ENCODE assay signal across 17 cellular contexts in the genomic region with DNA sequence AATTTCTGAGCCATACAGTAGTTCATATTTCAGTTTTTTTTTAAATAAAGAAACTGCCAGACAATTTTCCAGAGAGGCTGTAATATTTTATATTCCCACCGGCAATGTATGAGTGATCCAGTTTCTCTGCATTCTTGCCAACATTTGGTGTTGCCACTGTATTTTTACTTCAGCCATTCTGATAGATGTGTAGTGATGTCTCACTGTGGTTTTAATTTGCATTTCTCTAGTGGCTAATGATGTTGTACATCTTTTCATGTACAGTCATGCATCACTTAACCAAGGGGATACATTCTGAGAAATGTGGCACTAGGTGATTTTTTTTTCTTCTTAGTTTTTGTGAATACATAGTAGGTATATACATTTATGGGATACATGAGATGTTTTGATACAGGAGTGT.
DNase-seq lines count a peak whose midpoint lies in the region; ATAC-seq, FAIRE-seq and TF ChIP-seq lines count a peak whose summit lies in the region.
"Had no signal": no experiment of that assay in that cellular context is flagged by ENCODE, and none has a peak within 500 bp of the region (broad histone marks: within the 10 kb centered on the region; RNA-seq: fewer than 3 reads in every experiment).

No MANE protein-coding gene starts in this region.

- WGBS in mammary epithelial cell (ENCODE audit: low coverage, missing lambda C conversion rate) = 33% methylated on average over 1 of the region's 1 CpG
- 50% methylated on average over 1 of the region's 1 CpG for WGBS in GM12878 (ENCODE audit: insufficient coverage, insufficient replicate concordance, low lambda C conversion rate, missing lambda C conversion rate)
- WGBS in mesendoderm (ENCODE audit: extremely low coverage, insufficient coverage, low lambda C conversion rate) = no CpG with 5 or more reads among the region's 1 CpG

- no peak overlapping the region for H4K8ac ChIP-seq in mesendoderm (ENCODE audit: low read depth, low read length)

- in situ Hi-C loops in mammary epithelial cell (cut with MboI; ENCODE audit: low sequenced_read_pairs in 2 of 2) = no loop called here
- in situ Hi-C loops in GM12878 (cut with MboI) = no loop called here

- H3K27me3 ChIP-seq in mammary epithelial cell (ENCODE audit: insufficient read depth, low read length) (peaks cover 2% of the 10 kb centered on the region), breast epithelium (no peaks in the 10 kb centered on the region), GM12878 (replicated peaks in 1 of 2; ENCODE audit: control insufficient read depth in 2 of 2, insufficient read depth in 2 of 2, low read length in 1 of 2) (no peaks in the 10 kb centered on the region), mesendoderm (ENCODE audit: insufficient read depth, low read length, poor library complexity) (no peaks in the 10 kb centered on the region), vagina (no peaks in the 10 kb centered on the region)
- H3K27me3 ChIP-seq: BLaER1 treated with 17β-estradiol and CSF1 and Interleukin-3, amounts not matched to agents 10 nM and 100 nM had no signal

- H3K4me3 ChIP-seq in mammary epithelial cell (replicated peaks in 1 of 3; ENCODE audit: insufficient read depth in 1 of 3, low read depth in 2 of 3, low read length in 3 of 3) (no peak overlapping the region), breast epithelium (no peak overlapping the region), GM12878 (no peak overlapping the region), mesendoderm (ENCODE audit: low read length) (no peak overlapping the region), vagina (no peak overlapping the region)
- H3K4me3 ChIP-seq: BLaER1 treated with 17β-estradiol and CSF1 and Interleukin-3, amounts not matched to agents 10 nM and 100 nM had no signal

- H2AFZ ChIP-seq in mammary epithelial cell (ENCODE audit: low read depth, low read length) (no peak overlapping the region), GM12878 (ENCODE audit: control insufficient read depth, low read depth, low read length) (no peak overlapping the region)

- H3K4ac ChIP-seq in mesendoderm (ENCODE audit: low read depth, low read length) = no peak overlapping the region

- H3K79me2 ChIP-seq in mammary epithelial cell (ENCODE audit: insufficient read depth, low read length) (no peaks in the 10 kb centered on the region), GM12878 (ENCODE audit: control insufficient read depth, insufficient read depth, low read length) (no peaks in the 10 kb centered on the region), mesendoderm (ENCODE audit: control insufficient read depth, insufficient read depth, low read length) (no peaks in the 10 kb centered on the region)

- no peak for TF ChIP-seq RAD21 in GM12878 (IDR thresholded peaks at IDR 0.05; ENCODE audit: insufficient read depth, low read depth, low read length)

- intact Hi-C loops in mammary epithelial cell (cut with micrococcal nuclease) = no loop called here
- intact Hi-C loops in breast epithelium (cut with DNase I; ENCODE audit: low total_unique reads) = no loop called here
- intact Hi-C loops in GM12878 (cut with micrococcal nuclease; ENCODE audit: unreplicated experiment) = no loop called here
- intact Hi-C loops in vagina (cut with DNase I) = no loop called here

- no peak overlapping the region for H2BK120ac ChIP-seq in mesendoderm (ENCODE audit: low read depth, low read length)

- no peak overlapping the region for H3K4me2 ChIP-seq in mammary epithelial cell (ENCODE audit: insufficient read depth, low read depth, low read length)
- H3K4me2 ChIP-seq in GM12878 (ENCODE audit: control insufficient read depth, insufficient read depth) = no peak overlapping the region
- no peak overlapping the region for H3K4me2 ChIP-seq in mesendoderm (ENCODE audit: low read length)
- H3K4me2 ChIP-seq: BLaER1 treated with 17β-estradiol and CSF1 and Interleukin-3, amounts not matched to agents 10 nM and 100 nM had no signal

- ATAC-seq in GM12878 (peak; percentile 45; the same call in 2 of the 3 replicates), HG02678 (IDR thresholded peaks at IDR 0.05; ENCODE audit: unreplicated experiment) (no peak)

- no peaks in the 10 kb centered on the region for H3K79me1 ChIP-seq in mesendoderm (ENCODE audit: low read length)

- H3K9me3 ChIP-seq in mammary epithelial cell (replicated peaks; ENCODE audit: insufficient read depth, low read length) (no peaks in the 10 kb centered on the region), breast epithelium (peaks cover 4 to 11% of the 10 kb centered on the region in 2 donors), GM12878 (replicated peaks; ENCODE audit: control insufficient read depth, insufficient read depth, low read length) (no peaks in the 10 kb centered on the region), vagina (no peaks in the 10 kb centered on the region)

- H4K5ac ChIP-seq in mesendoderm (ENCODE audit: low read length) = no peak overlapping the region

- DNase-seq in mammary epithelial cell (peak; percentile 5), breast epithelium (ENCODE audit: low spot score in 2 of 2) (no peak), M059J (ENCODE audit: low read depth) (peak; percentile 46), GM12878 (ENCODE audit: low read depth, low spot score) (no peak), stromal cell of bone marrow (ENCODE audit: low read depth) (peak; percentile 44), mesendoderm (no peak), vagina (ENCODE audit: extremely low spot score in 2 of 2) (no peak)
- DNase-seq: Calu3; CD4-positive, CD25-positive, alpha-beta regulatory T cell; DMS79; EL; H7 had no signal

- RAD21 ChIA-PET in GM12878 (lab: Charles Lee; ENCODE audit: unreplicated experiment) = no interaction called here

- no peak overlapping the region for H3K23ac ChIP-seq in mesendoderm (ENCODE audit: low read length)

- no peak for TF ChIP-seq EP300 in GM12878 (IDR thresholded peaks at IDR 0.05; ENCODE audit: borderline replicate concordance in 1 of 2, control insufficient read depth in 1 of 2, low read depth in 2 of 2, low read length in 2 of 2)

- BruUV-seq in mammary epithelial cell (replicated peaks; lab: Mats Ljungman, UMichigan) (no TSS peak), GM12878 (replicated peaks; lab: Mats Ljungman, UMichigan) (no TSS peak)

- H3K9ac ChIP-seq in mammary epithelial cell (ENCODE audit: insufficient read depth, low read length) (no peak overlapping the region), GM12878 (ENCODE audit: control insufficient read depth, insufficient read depth, low read length) (no peak overlapping the region), mesendoderm (ENCODE audit: low read length) (no peak overlapping the region)
- H3K9ac ChIP-seq: BLaER1 treated with 17β-estradiol and CSF1 and Interleukin-3, amounts not matched to agents 10 nM and 100 nM had no signal

- H4K20me1 ChIP-seq in mammary epithelial cell (ENCODE audit: insufficient read depth, low read length) (no peaks in the 10 kb centered on the region), GM12878 (ENCODE audit: control insufficient read depth, insufficient read depth) (no peaks in the 10 kb centered on the region)
- H4K20me1 ChIP-seq: BLaER1 treated with 17β-estradiol and CSF1 and Interleukin-3, amounts not matched to agents 10 nM and 100 nM had no signal

- no peak overlapping the region for H2AK5ac ChIP-seq in mesendoderm (ENCODE audit: low read length)

- H3K4me1 ChIP-seq in mammary epithelial cell (ENCODE audit: insufficient read depth, low read length) (no peaks in the 10 kb centered on the region), breast epithelium (no peaks in the 10 kb centered on the region), GM12878 (ENCODE audit: control insufficient read depth, insufficient read depth, low read length) (no peaks in the 10 kb centered on the region), mesendoderm (ENCODE audit: control insufficient read depth, low read depth, low read length) (no peaks in the 10 kb centered on the region), vagina (no peaks in the 10 kb centered on the region)
- H3K4me1 ChIP-seq: BLaER1 treated with 17β-estradiol and CSF1 and Interleukin-3, amounts not matched to agents 10 nM and 100 nM had no signal

- no peak for FAIRE-seq in GM12878 (lab: Jason Lieb, UNC)
- FAIRE-seq: G401.6, GM19239 had no signal

- dilution Hi-C loops in mammary epithelial cell (cut with HindIII; ENCODE audit: low sequenced_read_pairs) = no loop called here

- H2BK5ac ChIP-seq in mesendoderm (ENCODE audit: low read length) = no peak overlapping the region

- no peak overlapping the region for H3K18ac ChIP-seq in mesendoderm (ENCODE audit: low read length)

- SMC1A ChIA-PET in GM12878 (lab: Charles Lee; ENCODE audit: uncharacterized antibody, unreplicated experiment) = no interaction called here

- H2BK15ac ChIP-seq in mesendoderm (replicated peaks; ENCODE audit: low read depth) = no peak overlapping the region

- CTCF ChIA-PET in mammary epithelial cell (lab: Charles Lee; ENCODE audit: low non-redundant PET) = no interaction called here
- CTCF ChIA-PET in GM12878 (lab: Yijun Ruan, JAX) = no interaction called here

- no peak for TF ChIP-seq CTCF in mammary epithelial cell (conservative IDR thresholded peaks at IDR 0.05 in 1 of 2, IDR thresholded peaks at IDR 0.05 in 1 of 2; ENCODE audit: extremely low read depth in 1 of 2, insufficient read depth in 1 of 2, low read depth in 1 of 2, low read length in 2 of 2)
- no peak for TF ChIP-seq CTCF in breast epithelium (IDR thresholded peaks at IDR 0.05)
- no peak for TF ChIP-seq CTCF in GM12878 (IDR thresholded peaks at IDR 0.05 in 2 of 3, conservative IDR thresholded peaks at IDR 0.05 in 1 of 3; ENCODE audit: control insufficient read depth in 2 of 3, extremely low read depth in 1 of 3, insufficient read depth in 1 of 3, low read depth in 3 of 3, low read length in 3 of 3)
- TF ChIP-seq CTCF in vagina (IDR thresholded peaks at IDR 0.05) = no peak

- TF ChIP-seq POLR2A in breast epithelium (IDR thresholded peaks at IDR 0.05) (no peak), GM12878 (IDR thresholded peaks at IDR 0.05; ENCODE audit: low read depth, low read length) (no peak), vagina (IDR thresholded peaks at IDR 0.05) (no peak)

- H3K36me3 ChIP-seq in mammary epithelial cell (ENCODE audit: insufficient read depth, low read length) (no peaks in the 10 kb centered on the region), breast epithelium (no peaks in the 10 kb centered on the region), GM12878 (ENCODE audit: control insufficient read depth in 2 of 2, insufficient read depth in 2 of 2, low read length in 1 of 2) (no peaks in the 10 kb centered on the region), mesendoderm (ENCODE audit: control insufficient read depth, insufficient read depth, low read length) (no peaks in the 10 kb centered on the region), vagina (no peaks in the 10 kb centered on the region)
- H3K36me3 ChIP-seq: BLaER1 treated with 17β-estradiol and CSF1 and Interleukin-3, amounts not matched to agents 10 nM and 100 nM had no signal

- H3K27ac ChIP-seq in mammary epithelial cell (ENCODE audit: insufficient read depth, low read depth, low read length) (no peak overlapping the region), breast epithelium (no peak overlapping the region), GM12878 (ENCODE audit: control insufficient read depth, insufficient read depth) (no peak overlapping the region), mesendoderm (ENCODE audit: low read depth, low read length) (no peak overlapping the region), vagina (no peak overlapping the region)
- H3K27ac ChIP-seq: 22Rv1; BLaER1 treated with 17β-estradiol and CSF1 and Interleukin-3, amounts not matched to agents 10 nM and 100 nM had no signal

- no peak overlapping the region for H3K56ac ChIP-seq in mesendoderm (ENCODE audit: low read length)

- POLR2A ChIA-PET in GM12878 (lab: Charles Lee) = no interaction called here

Comparison
In these comparisons a context has a peak if more than half of its experiments do, and no peak if none do; other contexts are left out.
1. DNase-seq: peak in mammary epithelial cell (single experiment), M059J (single experiment) and stromal cell of bone marrow (single experiment); none in breast epithelium (0 of 2), GM12878 (single experiment), mesendoderm (single experiment) and vagina (0 of 2).